In genomic region chr6:154604120-154604519, GRCh38 we compare ENCODE assay signal across 11 cellular contexts.
DNase-seq lines count a peak whose midpoint lies in the region; ATAC-seq, FAIRE-seq and TF ChIP-seq lines count a peak whose summit lies in the region.
"Had no signal": no experiment of that assay in that cellular context is flagged by ENCODE, and none has a peak within 500 bp of the region (broad histone marks: within the 10 kb centered on the region; RNA-seq: fewer than 3 reads in every experiment).

No MANE protein-coding gene starts in this region.

- TF ChIP-seq CTCF in mucosa of descending colon (IDR thresholded peaks at IDR 0.05) (no peak), esophagus squamous epithelium (IDR thresholded peaks at IDR 0.05) (no peak)

- H3K4me1 ChIP-seq in mucosa of descending colon (ENCODE audit: low read depth) (no peaks in the 10 kb centered on the region), esophagus squamous epithelium (no peaks in the 10 kb centered on the region)

- no peak overlapping the region for H3K27ac ChIP-seq in esophagus squamous epithelium
- H3K27ac ChIP-seq: ovary had no signal

- DNase-seq in GM18507 (ENCODE audit: extremely low spot score, insufficient read length, low read depth), result no peak
- no peak for DNase-seq in mucosa of descending colon
- no peak for DNase-seq in NCI-H1436 treated with DMSO at 0.1 percent for 48 hours (lab: John Stamatoyannopoulos, UW)
- DNase-seq in esophagus squamous epithelium (lab: John Stamatoyannopoulos, UW), result no peak
- DNase-seq in amniotic stem cell (lab: John Stamatoyannopoulos, UW), result no peak
- DNase-seq: activated CD4-positive, alpha-beta T cell treated with anti-CD3 and anti-CD28 coated beads, Interleukin-2, amount 50 U/mL, for 1 hour; Kasumi-1; ovary; stimulated activated CD4-positive, alpha-beta T cell treated with anti-CD3 and anti-CD28 coated beads, Interleukin-12 subunit alpha, Interleukin-12 subunit beta, amount 100 ng/mL, for 4 hours had no signal

- H3K9me3 ChIP-seq in mucosa of descending colon (no peaks in the 10 kb centered on the region), esophagus squamous epithelium (no peaks in the 10 kb centered on the region)
- H3K9me3 ChIP-seq: ovary had no signal

- FAIRE-seq in GM18507 (lab: Jason Lieb, UNC), result peak; percentile 70

- 75 to 86% methylated on average over 2 to 8 of the region's 8 CpGs for WGBS in esophagus squamous epithelium, 2 donors

- no peaks in the 10 kb centered on the region for H3K27me3 ChIP-seq in esophagus squamous epithelium
- H3K27me3 ChIP-seq: ovary had no signal

- H3K36me3 ChIP-seq in mucosa of descending colon (ENCODE audit: low read depth) (no peaks in the 10 kb centered on the region), esophagus squamous epithelium (no peaks in the 10 kb centered on the region)
- H3K36me3 ChIP-seq: ovary had no signal

- intact Hi-C loops in mucosa of descending colon (cut with DNase I, micrococcal nuclease), result no loop called here
- intact Hi-C loops in esophagus squamous epithelium (cut with DNase I), result no loop called here

- ATAC-seq in GM21529 (IDR thresholded peaks at IDR 0.05; ENCODE audit: unreplicated experiment), result peak; percentile 28
- ATAC-seq in HG03565 (IDR thresholded peaks at IDR 0.05; ENCODE audit: unreplicated experiment), result peak; percentile 29
- ATAC-seq in mucosa of descending colon, result peak; percentile 20

- TF ChIP-seq POLR2A in esophagus squamous epithelium (IDR thresholded peaks at IDR 0.05), result no peak

- H3K4me3 ChIP-seq in mucosa of descending colon (no peak overlapping the region), esophagus squamous epithelium (no peak overlapping the region)
- H3K4me3 ChIP-seq: ovary had no signal
